9 cellular contexts compared by ENCODE assay signal in genomic region chr10:102796407-102797176, GRCh38. TPM values are rescaled to one million over a fixed set of nuclear protein-coding genes. Genes with fewer than 3 reads are reported as not detected.
DNase-seq lines count a peak whose midpoint lies in the region; ATAC-seq, FAIRE-seq and TF ChIP-seq lines count a peak whose summit lies in the region.
"Had no signal": no experiment of that assay in that cellular context is flagged by ENCODE, and none has a peak within 500 bp of the region (broad histone marks: within the 10 kb centered on the region; RNA-seq: fewer than 3 reads in every experiment).

No MANE protein-coding gene starts in this region.

- peak; percentile 59 for DNase-seq in SKM-1 treated with dmso at 0.1 percent for 144 hours (lab: John Stamatoyannopoulos, UW; ENCODE audit: unreplicated experiment)
- peak in 50 of 56 donors; percentile 15 to 83 (median 56) for DNase-seq in amygdala (lab: John Stamatoyannopoulos, UW)
- no peak for DNase-seq in HepG2 (ENCODE audit: low spot score)
- DNase-seq in stimulated activated CD8-positive, alpha-beta memory T cell treated with anti-CD3 and anti-CD28 coated beads, Interleukin-15, amount 100 ng/mL, for 1 hour (ENCODE audit: low read depth), result peak; percentile 31
- no peak for DNase-seq in COLO668 (lab: John Stamatoyannopoulos, UW; ENCODE audit: unreplicated experiment)
- no peak for DNase-seq in NCI-H2029 treated with DMSO at 0.1 percent for 48 hours (lab: John Stamatoyannopoulos, UW)

- H3K27me3 ChIP-seq in HepG2 (ENCODE audit: control insufficient read depth in 1 of 2, insufficient read depth in 2 of 2, low read length in 2 of 2), result no peaks in the 10 kb centered on the region

- in situ Hi-C loops in HepG2 (cut with HindIII; ENCODE audit: extremely low pct_ligation_motif_present, low pct_unique_long_range_greater_than_20kb), result no loop called here

- H3K4me3 ChIP-seq in HepG2 (replicated peaks in 1 of 3; ENCODE audit: insufficient read depth in 1 of 3, low read depth in 2 of 3, low read length in 3 of 3), result no peak overlapping the region

- H3K36me3 ChIP-seq in HepG2 (replicated peaks in 1 of 2; ENCODE audit: control insufficient read depth in 1 of 2, insufficient read depth in 2 of 2, low read length in 2 of 2), result peaks cover 3 to 7% of the 10 kb centered on the region in 2 experiments; a peak in 3 of 5 replicates

- H3K4me1 ChIP-seq in HepG2 (ENCODE audit: insufficient read depth, low read length), result peaks cover 35% of the 10 kb centered on the region

- H2AFZ ChIP-seq in HepG2 (ENCODE audit: low read length), result no peak overlapping the region

- TF ChIP-seq RAD21 in HepG2 (CRISPR knock-in tag; IDR thresholded peaks at IDR 0.05), result no peak

- no peak for TF ChIP-seq EP300 in HepG2 (IDR thresholded peaks at IDR 0.05; ENCODE audit: low read depth in 2 of 2, low read length in 2 of 2)
- no peak for TF ChIP-seq EP300 in HepG2 (CRISPR knock-in tag; IDR thresholded peaks at IDR 0.05; ENCODE audit: borderline replicate concordance)

- CTCF ChIA-PET in HepG2 (lab: Yijun Ruan, JAX; ENCODE audit: low intra/inter-chr PET ratio, low total read pairs), result no interaction called here

- ATAC-seq in GM18517 (IDR thresholded peaks at IDR 0.05; ENCODE audit: unreplicated experiment) (peak; percentile 93), HG02973 (IDR thresholded peaks at IDR 0.05; ENCODE audit: unreplicated experiment) (peak; percentile 96), HepG2 (no peak)

- TF ChIP-seq CTCF in HepG2 (CRISPR knock-in tag; IDR thresholded peaks at IDR 0.05), result no peak

- no peak overlapping the region for H3K9ac ChIP-seq in HepG2 (ENCODE audit: insufficient read depth, low read depth, low read length)

- no TSS peak for BruUV-seq in HepG2 (replicated peaks; lab: Mats Ljungman, UMichigan)

- no peaks in the 10 kb centered on the region for H3K9me3 ChIP-seq in HepG2 (ENCODE audit: low read length)

- intact Hi-C loops in HepG2 (cut with micrococcal nuclease; ENCODE audit: unreplicated experiment), result no loop called here

- no peak overlapping the region for H3K27ac ChIP-seq in HepG2 (ENCODE audit: extremely low read length, insufficient read depth, low read length)

- no peaks in the 10 kb centered on the region for H4K20me1 ChIP-seq in HepG2 (ENCODE audit: insufficient read depth, low read length)

- H3K79me2 ChIP-seq in HepG2 (ENCODE audit: insufficient read depth, low read length), result no peaks in the 10 kb centered on the region

- H3K4me2 ChIP-seq in HepG2 (ENCODE audit: low read depth, low read length), result no peak overlapping the region

- POLR2A ChIA-PET in HepG2 (lab: Yijun Ruan, JAX), result no interaction called here

- no peak for FAIRE-seq in HepG2 (lab: Jason Lieb, UNC)

- TF ChIP-seq POLR2A in HepG2 (IDR thresholded peaks at IDR 0.05; ENCODE audit: insufficient read depth in 1 of 2, low read depth in 2 of 2, low read length in 2 of 2), result no peak

- 74% methylated on average over 9 of the region's 9 CpGs for WGBS in HepG2 (ENCODE audit: low lambda C conversion rate)

TF ChIP-seq in HepG2, 621 proteins besides CTCF, POLR2A, EP300 and RAD21:
- peak; percentile 54 for TF ChIP-seq MAFF (IDR thresholded peaks at IDR 0.05; ENCODE audit: low read depth, low read length)
- TF ChIP-seq MAFK (conservative IDR thresholded peaks at IDR 0.05 in 1 of 2, IDR thresholded peaks at IDR 0.05 in 1 of 2; ENCODE audit: low read length in 2 of 2), result peak in 1 of 2 experiments; percentile 67; a peak in 3 of 4 replicates
- no peak for TF ChIP-seq PHF8 (CRISPR knock-in tag; IDR thresholded peaks at IDR 0.05)

RNA-seq across cellular contexts. Expression of gene CYP17A1, which starts 40.6 kb away (rescaled TPM):
- 0.13 and 0.14 TPM in 2 replicates for total RNA-seq in HepG2 (2016; rRNA removed; fragmentation: Illumina TruSeq; extraction: Trizol)
- total RNA-seq in HepG2 (2016; cell fraction: cytosol; rRNA removed; fragmentation: Illumina TruSeq; extraction: Trizol; ENCODE audit: low read depth), result 0.18 TPM in 1 of 2 replicates, not detected in the other
- 0.15 TPM in 1 of 2 replicates, not detected in the other for total RNA-seq in HepG2 (2016; cell fraction: insoluble cytoplasmic fraction; rRNA removed; fragmentation: Illumina TruSeq; extraction: Trizol)
- 0.14 TPM in 1 of 2 replicates, not detected in the other for total RNA-seq in HepG2 (2016; cell fraction: membrane; rRNA removed; fragmentation: Illumina TruSeq; extraction: Trizol)
- total RNA-seq in HepG2 (2016; cell fraction: nucleus; rRNA removed; fragmentation: Illumina TruSeq; extraction: Trizol), result not detected in 2 replicates
- polyA plus RNA-seq in HepG2 (2011; rRNA removed), result 1.1 and 3.5 TPM in 2 replicates
- polyA plus RNA-seq in HepG2 (2011; cell fraction: cytosol; rRNA removed), result 0.87 and 3.2 TPM in 2 replicates
- 0.51 and 2.0 TPM in 2 replicates for polyA plus RNA-seq in HepG2 (2011; cell fraction: nucleus; rRNA removed)
- 8.8 and 14.0 TPM in 2 replicates for polyA plus RNA-seq in HepG2 (2012)
- 0.08 and 0.10 TPM in 2 replicates for polyA plus RNA-seq in HepG2 (2016; cell fraction: cytosol; fragmentation: Illumina TruSeq; extraction: Trizol; ENCODE audit: low read depth)
- 0.16 TPM in 1 of 2 replicates, not detected in the other for polyA plus RNA-seq in HepG2 (2016; cell fraction: insoluble cytoplasmic fraction; fragmentation: Illumina TruSeq; extraction: Trizol; ENCODE audit: low read depth)
- polyA plus RNA-seq in HepG2 (2016; cell fraction: membrane; fragmentation: Illumina TruSeq; extraction: Trizol; ENCODE audit: low read depth), result 1.4 TPM in 1 of 2 replicates, not detected in the other
- polyA plus RNA-seq in HepG2 (2016; cell fraction: nucleus; fragmentation: Illumina TruSeq; extraction: Trizol; ENCODE audit: insufficient read depth, low read depth), result 0.57 TPM in 1 of 2 replicates, not detected in the other
- 1.7 TPM in 1 of 2 replicates, not detected in the other for polyA minus RNA-seq in HepG2 (2011; rRNA and poly(A)+ RNA removed; ENCODE audit: low replicate concordance)
- polyA minus RNA-seq in HepG2 (2011; cell fraction: cytosol; rRNA and poly(A)+ RNA removed), result 0.44 and 2.8 TPM in 2 replicates
- 0.39 and 1.5 TPM in 2 replicates for polyA minus RNA-seq in HepG2 (2011; cell fraction: nucleus; rRNA and poly(A)+ RNA removed)
- total RNA-seq: T-helper 2 cell treated with Interferon-gamma antibody and Interleukin-4, amounts not matched to agents 100 ng/mL and 5 ng/mL, for 36 hours had no signal

RNA-seq across cellular contexts. Expression of gene WBP1L, which starts 52.8 kb away (rescaled TPM):
- 8.3 and 11.6 TPM in 2 replicates for total RNA-seq in HepG2 (2016; rRNA removed; fragmentation: Illumina TruSeq; extraction: Trizol)
- total RNA-seq in HepG2 (2016; cell fraction: cytosol; rRNA removed; fragmentation: Illumina TruSeq; extraction: Trizol; ENCODE audit: low read depth), result 4.0 and 4.2 TPM in 2 replicates
- 8.5 and 10.6 TPM in 2 replicates for total RNA-seq in HepG2 (2016; cell fraction: insoluble cytoplasmic fraction; rRNA removed; fragmentation: Illumina TruSeq; extraction: Trizol)
- 15.7 and 18.8 TPM in 2 replicates for total RNA-seq in HepG2 (2016; cell fraction: membrane; rRNA removed; fragmentation: Illumina TruSeq; extraction: Trizol)
- 6.4 and 7.2 TPM in 2 replicates for total RNA-seq in HepG2 (2016; cell fraction: nucleus; rRNA removed; fragmentation: Illumina TruSeq; extraction: Trizol)
- 12.3 and 14.9 TPM in 2 replicates for polyA plus RNA-seq in HepG2 (2011; rRNA removed)
- polyA plus RNA-seq in HepG2 (2011; cell fraction: cytosol; rRNA removed), result 18.7 and 19.4 TPM in 2 replicates
- polyA plus RNA-seq in HepG2 (2011; cell fraction: nucleus; rRNA removed), result 8.0 and 9.0 TPM in 2 replicates
- 11.9 and 14.7 TPM in 2 replicates for polyA plus RNA-seq in HepG2 (2012)
- polyA plus RNA-seq in HepG2 (2016; cell fraction: cytosol; fragmentation: Illumina TruSeq; extraction: Trizol; ENCODE audit: low read depth), result 2.6 and 2.8 TPM in 2 replicates
- 10.0 and 11.7 TPM in 2 replicates for polyA plus RNA-seq in HepG2 (2016; cell fraction: insoluble cytoplasmic fraction; fragmentation: Illumina TruSeq; extraction: Trizol; ENCODE audit: low read depth)
- polyA plus RNA-seq in HepG2 (2016; cell fraction: membrane; fragmentation: Illumina TruSeq; extraction: Trizol; ENCODE audit: low read depth), result 10.4 and 14.8 TPM in 2 replicates
- 9.0 and 9.1 TPM in 2 replicates for polyA plus RNA-seq in HepG2 (2016; cell fraction: nucleus; fragmentation: Illumina TruSeq; extraction: Trizol; ENCODE audit: insufficient read depth, low read depth)
- 33.2 and 39.2 TPM in 2 replicates for polyA minus RNA-seq in HepG2 (2011; rRNA and poly(A)+ RNA removed; ENCODE audit: low replicate concordance)
- polyA minus RNA-seq in HepG2 (2011; cell fraction: cytosol; rRNA and poly(A)+ RNA removed), result 12.8 and 18.7 TPM in 2 replicates
- 6.4 and 8.5 TPM in 2 replicates for polyA minus RNA-seq in HepG2 (2011; cell fraction: nucleus; rRNA and poly(A)+ RNA removed)

RNA-seq across cellular contexts. Expression of gene BORCS7, which starts 57.5 kb away (rescaled TPM):
- total RNA-seq in HepG2 (2016; rRNA removed; fragmentation: Illumina TruSeq; extraction: Trizol), result 23.8 and 28.8 TPM in 2 replicates
- 3.8 and 4.1 TPM in 2 replicates for total RNA-seq in HepG2 (2016; cell fraction: cytosol; rRNA removed; fragmentation: Illumina TruSeq; extraction: Trizol; ENCODE audit: low read depth)
- 23.3 and 33.1 TPM in 2 replicates for total RNA-seq in HepG2 (2016; cell fraction: insoluble cytoplasmic fraction; rRNA removed; fragmentation: Illumina TruSeq; extraction: Trizol)
- total RNA-seq in HepG2 (2016; cell fraction: membrane; rRNA removed; fragmentation: Illumina TruSeq; extraction: Trizol), result 10.2 and 12.8 TPM in 2 replicates
- 12.8 and 13.6 TPM in 2 replicates for total RNA-seq in HepG2 (2016; cell fraction: nucleus; rRNA removed; fragmentation: Illumina TruSeq; extraction: Trizol)
- polyA plus RNA-seq in HepG2 (2011; rRNA removed), result 29.4 and 33.6 TPM in 2 replicates
- polyA plus RNA-seq in HepG2 (2011; cell fraction: cytosol; rRNA removed), result 28.0 and 35.3 TPM in 2 replicates
- polyA plus RNA-seq in HepG2 (2011; cell fraction: nucleus; rRNA removed), result 12.6 and 16.4 TPM in 2 replicates
- 27.9 and 31.1 TPM in 2 replicates for polyA plus RNA-seq in HepG2 (2012)
- 5.4 and 5.8 TPM in 2 replicates for polyA plus RNA-seq in HepG2 (2016; cell fraction: cytosol; fragmentation: Illumina TruSeq; extraction: Trizol; ENCODE audit: low read depth)
- polyA plus RNA-seq in HepG2 (2016; cell fraction: insoluble cytoplasmic fraction; fragmentation: Illumina TruSeq; extraction: Trizol; ENCODE audit: low read depth), result 32.6 and 40.5 TPM in 2 replicates
- polyA plus RNA-seq in HepG2 (2016; cell fraction: membrane; fragmentation: Illumina TruSeq; extraction: Trizol; ENCODE audit: low read depth), result 10.3 and 13.0 TPM in 2 replicates
- 19.0 and 22.2 TPM in 2 replicates for polyA plus RNA-seq in HepG2 (2016; cell fraction: nucleus; fragmentation: Illumina TruSeq; extraction: Trizol; ENCODE audit: insufficient read depth, low read depth)
- 9.9 and 17.1 TPM in 2 replicates for polyA minus RNA-seq in HepG2 (2011; rRNA and poly(A)+ RNA removed; ENCODE audit: low replicate concordance)
- polyA minus RNA-seq in HepG2 (2011; cell fraction: cytosol; rRNA and poly(A)+ RNA removed), result 7.5 and 8.2 TPM in 2 replicates
- 26.7 and 33.2 TPM in 2 replicates for polyA minus RNA-seq in HepG2 (2011; cell fraction: nucleus; rRNA and poly(A)+ RNA removed)

Comparison
In these comparisons a context has a peak if more than half of its experiments do, and no peak if none do; other contexts are left out.
1. DNase-seq: peak in SKM-1 treated with dmso at 0.1 percent for 144 hours (single experiment), amygdala (50 of 56) and stimulated activated CD8-positive, alpha-beta memory T cell treated with anti-CD3 and anti-CD28 coated beads, Interleukin-15, amount 100 ng/mL, for 1 hour (single experiment); none in HepG2 (single experiment), COLO668 (single experiment) and NCI-H2029 treated with DMSO at 0.1 percent for 48 hours (single experiment).